ENCODE assay signal across 1 cellular context in the genomic region with DNA sequence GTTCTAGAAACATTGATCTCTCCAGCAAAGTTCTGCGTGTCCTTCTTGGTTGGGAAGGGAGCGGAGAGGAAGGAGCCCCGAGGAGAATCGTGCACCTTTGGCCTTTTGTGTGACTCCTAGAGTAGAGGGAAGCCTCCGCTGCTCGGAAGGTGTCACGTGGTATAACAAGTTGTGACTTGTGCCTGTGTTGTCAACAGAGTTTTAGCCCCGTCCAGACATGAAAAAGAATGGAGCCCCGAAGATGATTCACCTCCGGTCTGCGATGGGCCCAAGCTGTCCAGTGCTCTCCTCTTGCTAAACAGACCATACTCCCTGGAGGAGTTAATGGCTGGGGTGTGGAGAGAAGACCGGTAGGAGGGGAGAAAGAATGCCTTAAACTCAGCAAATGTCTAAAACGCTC.
TF ChIP-seq lines count a peak whose summit lies in the region.

No MANE protein-coding gene starts in this region.

TF ChIP-seq in HEK293, 187 proteins besides CTCF, POLR2A, EP300 and RAD21:
- TF ChIP-seq, protein P1, sequence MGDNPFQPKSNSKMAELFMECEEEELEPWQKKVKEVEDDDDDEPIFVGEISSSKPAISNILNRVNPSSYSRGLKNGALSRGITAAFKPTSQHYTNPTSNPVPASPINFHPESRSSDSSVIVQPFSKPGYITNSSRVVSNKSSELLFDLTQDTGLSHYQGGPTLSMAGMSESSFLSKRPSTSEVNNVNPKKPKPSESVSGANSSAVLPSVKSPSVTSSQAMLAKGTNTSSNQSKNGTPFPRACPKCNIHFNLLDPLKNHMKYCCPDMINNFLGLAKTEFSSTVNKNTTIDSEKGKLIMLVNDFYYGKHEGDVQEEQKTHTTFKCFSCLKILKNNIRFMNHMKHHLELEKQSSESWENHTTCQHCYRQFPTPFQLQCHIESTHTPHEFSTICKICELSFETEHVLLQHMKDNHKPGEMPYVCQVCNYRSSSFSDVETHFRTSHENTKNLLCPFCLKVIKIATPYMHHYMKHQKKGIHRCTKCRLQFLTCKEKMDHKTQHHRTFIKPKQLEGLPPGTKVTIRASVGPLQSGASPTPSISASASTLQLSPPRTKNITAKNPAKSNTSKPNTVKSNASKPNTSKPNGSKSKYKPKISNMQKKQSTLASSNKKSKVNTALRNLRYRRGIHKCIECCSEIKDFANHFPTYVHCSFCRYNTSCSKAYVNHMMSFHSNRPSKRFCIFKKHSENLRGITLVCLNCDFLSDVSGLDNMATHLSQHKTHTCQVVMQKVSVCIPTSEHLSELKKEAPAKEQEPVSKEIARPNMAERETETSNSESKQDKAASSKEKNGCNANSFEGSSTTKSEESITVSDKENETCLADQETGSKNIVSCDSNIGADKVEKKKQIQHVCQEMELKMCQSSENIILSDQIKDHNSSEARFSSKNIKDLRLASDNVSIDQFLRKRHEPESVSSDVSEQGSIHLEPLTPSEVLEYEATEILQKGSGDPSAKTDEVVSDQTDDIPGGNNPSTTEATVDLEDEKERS (tag by site-specific recombination; IDR thresholded peaks at IDR 0.05): 0 out of 2 replicates have a peak, but pooled peaks have one; percentile 10
- TF ChIP-seq IKZF3 (tag by site-specific recombination; IDR thresholded peaks at IDR 0.05) (no peak), ZNF621 (tag by site-specific recombination; IDR thresholded peaks at IDR 0.05) (no peak), TRIM28 (IDR thresholded peaks at IDR 0.05; ENCODE audit: borderline replicate concordance, low read length) (peak; percentile 55; the same call in 1 of the 2 replicates), ZEB2 (tag by site-specific recombination; IDR thresholded peaks at IDR 0.05) (no peak), SP7 (tag by site-specific recombination; IDR thresholded peaks at IDR 0.05) (no peak), ZNF677 (tag by site-specific recombination; IDR thresholded peaks at IDR 0.05) (no peak), ZNF394 (tag by site-specific recombination; IDR thresholded peaks at IDR 0.05; ENCODE audit: borderline replicate concordance) (peak; percentile 35; the same call in 1 of the 2 replicates), ZNF624 (tag by site-specific recombination; IDR thresholded peaks at IDR 0.05) (no peak), ZNF16 (tag by site-specific recombination; IDR thresholded peaks at IDR 0.05; ENCODE audit: low read depth) (no peak), ZNF223 (tag by site-specific recombination; IDR thresholded peaks at IDR 0.05) (no peak), SETDB1 (IDR thresholded peaks at IDR 0.05; ENCODE audit: insufficient read length, low read length) (peak; percentile 48), ZNF24 (tag by site-specific recombination; IDR thresholded peaks at IDR 0.05) (no peak), ZNF2 (tag by site-specific recombination; IDR thresholded peaks at IDR 0.05) (no peak), OVOL3 (tag by site-specific recombination; IDR thresholded peaks at IDR 0.05) (no peak), ZNF664 (tag by site-specific recombination; IDR thresholded peaks at IDR 0.05) (no peak), ZNF248 (tag by site-specific recombination; IDR thresholded peaks at IDR 0.05) (no peak), ZNF221 (tag by site-specific recombination; IDR thresholded peaks at IDR 0.05; ENCODE audit: borderline replicate concordance) (no peak), ZNF501 (tag by site-specific recombination; IDR thresholded peaks at IDR 0.05) (no peak), ZNF266 (tag by site-specific recombination; IDR thresholded peaks at IDR 0.05; ENCODE audit: low read depth) (no peak), ZNF214 (tag by site-specific recombination; IDR thresholded peaks at IDR 0.05; ENCODE audit: borderline replicate concordance) (no peak)
- TF ChIP-seq, protein P2, sequence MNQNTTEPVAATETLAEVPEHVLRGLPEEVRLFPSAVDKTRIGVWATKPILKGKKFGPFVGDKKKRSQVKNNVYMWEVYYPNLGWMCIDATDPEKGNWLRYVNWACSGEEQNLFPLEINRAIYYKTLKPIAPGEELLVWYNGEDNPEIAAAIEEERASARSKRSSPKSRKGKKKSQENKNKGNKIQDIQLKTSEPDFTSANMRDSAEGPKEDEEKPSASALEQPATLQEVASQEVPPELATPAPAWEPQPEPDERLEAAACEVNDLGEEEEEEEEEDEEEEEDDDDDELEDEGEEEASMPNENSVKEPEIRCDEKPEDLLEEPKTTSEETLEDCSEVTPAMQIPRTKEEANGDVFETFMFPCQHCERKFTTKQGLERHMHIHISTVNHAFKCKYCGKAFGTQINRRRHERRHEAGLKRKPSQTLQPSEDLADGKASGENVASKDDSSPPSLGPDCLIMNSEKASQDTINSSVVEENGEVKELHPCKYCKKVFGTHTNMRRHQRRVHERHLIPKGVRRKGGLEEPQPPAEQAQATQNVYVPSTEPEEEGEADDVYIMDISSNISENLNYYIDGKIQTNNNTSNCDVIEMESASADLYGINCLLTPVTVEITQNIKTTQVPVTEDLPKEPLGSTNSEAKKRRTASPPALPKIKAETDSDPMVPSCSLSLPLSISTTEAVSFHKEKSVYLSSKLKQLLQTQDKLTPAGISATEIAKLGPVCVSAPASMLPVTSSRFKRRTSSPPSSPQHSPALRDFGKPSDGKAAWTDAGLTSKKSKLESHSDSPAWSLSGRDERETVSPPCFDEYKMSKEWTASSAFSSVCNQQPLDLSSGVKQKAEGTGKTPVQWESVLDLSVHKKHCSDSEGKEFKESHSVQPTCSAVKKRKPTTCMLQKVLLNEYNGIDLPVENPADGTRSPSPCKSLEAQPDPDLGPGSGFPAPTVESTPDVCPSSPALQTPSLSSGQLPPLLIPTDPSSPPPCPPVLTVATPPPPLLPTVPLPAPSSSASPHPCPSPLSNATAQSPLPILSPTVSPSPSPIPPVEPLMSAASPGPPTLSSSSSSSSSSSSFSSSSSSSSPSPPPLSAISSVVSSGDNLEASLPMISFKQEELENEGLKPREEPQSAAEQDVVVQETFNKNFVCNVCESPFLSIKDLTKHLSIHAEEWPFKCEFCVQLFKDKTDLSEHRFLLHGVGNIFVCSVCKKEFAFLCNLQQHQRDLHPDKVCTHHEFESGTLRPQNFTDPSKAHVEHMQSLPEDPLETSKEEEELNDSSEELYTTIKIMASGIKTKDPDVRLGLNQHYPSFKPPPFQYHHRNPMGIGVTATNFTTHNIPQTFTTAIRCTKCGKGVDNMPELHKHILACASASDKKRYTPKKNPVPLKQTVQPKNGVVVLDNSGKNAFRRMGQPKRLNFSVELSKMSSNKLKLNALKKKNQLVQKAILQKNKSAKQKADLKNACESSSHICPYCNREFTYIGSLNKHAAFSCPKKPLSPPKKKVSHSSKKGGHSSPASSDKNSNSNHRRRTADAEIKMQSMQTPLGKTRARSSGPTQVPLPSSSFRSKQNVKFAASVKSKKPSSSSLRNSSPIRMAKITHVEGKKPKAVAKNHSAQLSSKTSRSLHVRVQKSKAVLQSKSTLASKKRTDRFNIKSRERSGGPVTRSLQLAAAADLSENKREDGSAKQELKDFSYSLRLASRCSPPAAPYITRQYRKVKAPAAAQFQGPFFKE (tag by site-specific recombination; IDR thresholded peaks at IDR 0.05; ENCODE audit: borderline replicate concordance): no peak
- TF ChIP-seq, protein P3, sequence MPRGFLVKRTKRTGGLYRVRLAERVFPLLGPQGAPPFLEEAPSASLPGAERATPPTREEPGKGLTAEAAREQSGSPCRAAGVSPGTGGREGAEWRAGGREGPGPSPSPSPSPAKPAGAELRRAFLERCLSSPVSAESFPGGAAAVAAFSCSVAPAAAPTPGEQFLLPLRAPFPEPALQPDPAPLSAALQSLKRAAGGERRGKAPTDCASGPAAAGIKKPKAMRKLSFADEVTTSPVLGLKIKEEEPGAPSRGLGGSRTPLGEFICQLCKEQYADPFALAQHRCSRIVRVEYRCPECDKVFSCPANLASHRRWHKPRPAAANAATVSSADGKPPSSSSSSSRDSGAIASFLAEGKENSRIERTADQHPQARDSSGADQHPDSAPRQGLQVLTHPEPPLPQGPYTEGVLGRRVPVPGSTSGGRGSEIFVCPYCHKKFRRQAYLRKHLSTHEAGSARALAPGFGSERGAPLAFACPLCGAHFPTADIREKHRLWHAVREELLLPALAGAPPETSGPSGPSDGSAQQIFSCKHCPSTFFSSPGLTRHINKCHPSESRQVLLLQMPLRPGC (tag by site-specific recombination; IDR thresholded peaks at IDR 0.05): no peak
- TF ChIP-seq, protein P4, sequence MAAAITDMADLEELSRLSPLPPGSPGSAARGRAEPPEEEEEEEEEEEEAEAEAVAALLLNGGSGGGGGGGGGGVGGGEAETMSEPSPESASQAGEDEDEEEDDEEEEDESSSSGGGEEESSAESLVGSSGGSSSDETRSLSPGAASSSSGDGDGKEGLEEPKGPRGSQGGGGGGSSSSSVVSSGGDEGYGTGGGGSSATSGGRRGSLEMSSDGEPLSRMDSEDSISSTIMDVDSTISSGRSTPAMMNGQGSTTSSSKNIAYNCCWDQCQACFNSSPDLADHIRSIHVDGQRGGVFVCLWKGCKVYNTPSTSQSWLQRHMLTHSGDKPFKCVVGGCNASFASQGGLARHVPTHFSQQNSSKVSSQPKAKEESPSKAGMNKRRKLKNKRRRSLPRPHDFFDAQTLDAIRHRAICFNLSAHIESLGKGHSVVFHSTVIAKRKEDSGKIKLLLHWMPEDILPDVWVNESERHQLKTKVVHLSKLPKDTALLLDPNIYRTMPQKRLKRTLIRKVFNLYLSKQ (tag by site-specific recombination; IDR thresholded peaks at IDR 0.05; ENCODE audit: borderline replicate concordance): no peak
- TF ChIP-seq, protein P5, sequence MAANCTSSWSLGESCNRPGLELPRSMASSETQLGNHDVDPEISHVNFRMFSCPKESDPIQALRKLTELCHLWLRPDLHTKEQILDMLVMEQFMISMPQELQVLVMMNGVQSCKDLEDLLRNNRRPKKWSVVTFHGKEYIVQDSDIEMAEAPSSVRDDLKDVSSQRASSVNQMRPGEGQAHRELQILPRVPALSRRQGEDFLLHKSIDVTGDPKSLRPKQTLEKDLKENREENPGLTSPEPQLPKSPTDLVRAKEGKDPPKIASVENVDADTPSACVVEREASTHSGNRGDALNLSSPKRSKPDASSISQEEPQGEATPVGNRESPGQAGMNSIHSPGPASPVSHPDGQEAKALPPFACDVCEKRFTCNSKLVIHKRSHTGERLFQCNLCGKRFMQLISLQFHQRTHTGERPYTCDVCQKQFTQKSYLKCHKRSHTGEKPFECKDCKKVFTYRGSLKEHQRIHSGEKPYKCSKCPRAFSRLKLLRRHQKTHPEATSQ (tag by site-specific recombination; IDR thresholded peaks at IDR 0.05): no peak
